11 cellular contexts compared by ENCODE assay signal in genomic region chr9:123174887-123175518, GRCh38.
A peak's percentile ranks its signal among the peaks of the same experiment; 100 is the strongest.
DNase-seq lines count a peak whose midpoint lies in the region; ATAC-seq, FAIRE-seq and TF ChIP-seq lines count a peak whose summit lies in the region.
"Had no signal": no experiment of that assay in that cellular context is flagged by ENCODE, and none has a peak within 500 bp of the region (broad histone marks: within the 10 kb centered on the region; RNA-seq: fewer than 3 reads in every experiment).

No MANE protein-coding gene starts in this region.

- TF ChIP-seq POLR2A in H1 (IDR thresholded peaks at IDR 0.05; ENCODE audit: control extremely low read depth in 1 of 2, low read depth in 2 of 2, low read length in 2 of 2), result no peak

- H3K36me3 ChIP-seq in GM23338 (ENCODE audit: insufficient read depth) (no peaks in the 10 kb centered on the region), H1 (ENCODE audit: control insufficient read depth in 2 of 4, insufficient read depth in 4 of 4, low read length in 3 of 4) (peaks cover 0 to 13% (median 0%) of the 10 kb centered on the region in 4 experiments; a peak in 1 of 8 replicates), osteoblast (ENCODE audit: insufficient read depth, low read length) (no peaks in the 10 kb centered on the region)

- TF ChIP-seq CTCF in GM23338 (conservative IDR thresholded peaks at IDR 0.05; ENCODE audit: low read depth in 2 of 2) (no peak), H1 (IDR thresholded peaks at IDR 0.05; ENCODE audit: control extremely low read depth in 1 of 3, insufficient read depth in 1 of 3, low read depth in 1 of 3, low read length in 3 of 3) (no peak), osteoblast (IDR thresholded peaks at IDR 0.05; ENCODE audit: extremely low read depth, low read depth, low read length) (no peak)

- peaks cover 75% of the 10 kb centered on the region for H3K4me1 Mint-ChIP-seq in GM23338
- peaks cover 8% of the 10 kb centered on the region for H3K4me1 Mint-ChIP-seq in activated naive CD8-positive, alpha-beta T cell treated with anti-CD3 and anti-CD28 coated beads for 36 hours

- H2BK15ac ChIP-seq in H1 (ENCODE audit: low read length), result no peak overlapping the region

- no peaks in the 10 kb centered on the region for H3K9me3 Mint-ChIP-seq in GM23338
- H3K9me3 Mint-ChIP-seq in activated naive CD8-positive, alpha-beta T cell treated with anti-CD3 and anti-CD28 coated beads for 36 hours, result no peaks in the 10 kb centered on the region
- H3K9me3 Mint-ChIP-seq: T-helper 1 cell treated with Interleukin-12 subunit alpha and Interleukin-12 subunit beta and Interleukin-4 antibody, amounts not matched to agents 30 μg/mL and 1 μg/mL, for 36 hours had no signal

- H2AFZ ChIP-seq in GM23338 (no peak overlapping the region), H1 (ENCODE audit: low read length) (no peak overlapping the region), osteoblast (ENCODE audit: low read length) (no peak overlapping the region)
- H2AFZ ChIP-seq: parathyroid adenoma had no signal

- no peak overlapping the region; the same call in 1 of the 2 replicates for H2BK12ac ChIP-seq in H1 (ENCODE audit: low read depth, low read length)

- no peak overlapping the region for H2AK5ac ChIP-seq in H1 (ENCODE audit: low read depth, low read length)

- H3K4me3 ChIP-seq in GM23338 (peak overlapping the region; percentile 3; the same call in 1 of the 2 replicates), H1 (ENCODE audit: extremely low read depth in 1 of 4, insufficient read depth in 2 of 4, low read depth in 3 of 4, low read length in 4 of 4) (peak overlapping the region in 1 of 4 experiments; percentile 45; a peak in 3 of 8 replicates), osteoblast (ENCODE audit: insufficient read depth, low read length) (no peak overlapping the region)

- H3K27ac ChIP-seq in GM23338 (ENCODE audit: low read depth), result peak overlapping the region; percentile 93
- H3K27ac ChIP-seq in H1 (ENCODE audit: low read depth, low read length), result peak overlapping the region; percentile 81
- H3K27ac ChIP-seq in osteoblast (ENCODE audit: low read depth, low read length), result no peak overlapping the region
- H3K27ac ChIP-seq: parathyroid adenoma had no signal

- peak; percentile 95 for FAIRE-seq in H1 (lab: Jason Lieb, UNC)

- H3K79me2 ChIP-seq in GM23338 (replicated peaks; ENCODE audit: insufficient read depth) (peaks cover 10% of the 10 kb centered on the region; the same call in 1 of the 2 replicates), H1 (ENCODE audit: control insufficient read depth in 1 of 2, insufficient read depth in 2 of 2, low read length in 2 of 2) (peaks cover 0 to 9% of the 10 kb centered on the region in 2 experiments; a peak in 1 of 4 replicates), osteoblast (ENCODE audit: insufficient read depth, low read length) (no peaks in the 10 kb centered on the region)

- peak overlapping the region; percentile 29 for H4K91ac ChIP-seq in H1 (replicated peaks; ENCODE audit: insufficient read length, low read length)

- H3K9ac ChIP-seq in H1 (replicated peaks in 1 of 4; ENCODE audit: extremely low read depth in 1 of 4, low read depth in 3 of 4, low read length in 3 of 4), result peak overlapping the region in 2 of 4 experiments; percentile 25 to 49; a peak in 3 of 7 replicates
- H3K9ac ChIP-seq: parathyroid adenoma had no signal

- peak overlapping the region; percentile 82 for H3K4ac ChIP-seq in H1 (replicated peaks; ENCODE audit: insufficient read length, low read depth, low read length)

- no peak for TF ChIP-seq RAD21 in H1 (IDR thresholded peaks at IDR 0.05 in 1 of 2, conservative IDR thresholded peaks at IDR 0.05 in 1 of 2; ENCODE audit: low read depth in 2 of 2, low read length in 2 of 2)

- H3K79me1 ChIP-seq in H1 (ENCODE audit: low read depth, low read length), result no peaks in the 10 kb centered on the region

- H3K27me3 Mint-ChIP-seq in GM23338 (ENCODE audit: insufficient read depth, low read depth, poor library complexity), result no peaks in the 10 kb centered on the region
- no peaks in the 10 kb centered on the region for H3K27me3 Mint-ChIP-seq in activated naive CD8-positive, alpha-beta T cell treated with anti-CD3 and anti-CD28 coated beads for 36 hours

- CTCF ChIA-PET in H1 (lab: Charles Lee; ENCODE audit: partially characterized antibody), result interaction anchor here (0.9 to 1.2 kb wide), 2 partner anchors 50 to 94 kb away, joined by 3 to 4 read pairs; partner anchors contain the start of gene STRBP

- peak overlapping the region; percentile 90 for H3K27ac Mint-ChIP-seq in GM23338
- no peak overlapping the region for H3K27ac Mint-ChIP-seq in activated naive CD8-positive, alpha-beta T cell treated with anti-CD3 and anti-CD28 coated beads for 36 hours
- H3K27ac Mint-ChIP-seq: T-helper 1 cell treated with Interleukin-12 subunit alpha and Interleukin-12 subunit beta and Interleukin-4 antibody, amounts not matched to agents 30 μg/mL and 1 μg/mL, for 36 hours had no signal

- POLR2A ChIA-PET in H1 (lab: Charles Lee; ENCODE audit: partially characterized antibody), result interaction anchor here (0.8 to 2.0 kb wide), 5 partner anchors 9 to 101 kb away, joined by 3 to 15 read pairs (median 4); no protein-coding TSS in a partner anchor

- H3K4me3 Mint-ChIP-seq in GM23338, result peak overlapping the region; percentile 25
- H3K4me3 Mint-ChIP-seq in activated naive CD8-positive, alpha-beta T cell treated with anti-CD3 and anti-CD28 coated beads for 36 hours, result no peak overlapping the region
- H3K4me3 Mint-ChIP-seq: T-helper 1 cell treated with Interleukin-12 subunit alpha and Interleukin-12 subunit beta and Interleukin-4 antibody, amounts not matched to agents 30 μg/mL and 1 μg/mL, for 36 hours had no signal

- no peak overlapping the region for H2BK120ac ChIP-seq in H1 (replicated peaks; ENCODE audit: low read depth, low read length)

- H4K5ac ChIP-seq in H1 (ENCODE audit: insufficient read length, low read depth, low read length), result peak overlapping the region; percentile 32

- no peaks in the 10 kb centered on the region for H3K23me2 ChIP-seq in H1 (ENCODE audit: low read depth, low read length)

- H3K4me2 ChIP-seq in GM23338 (peak overlapping the region; percentile 29), H1 (ENCODE audit: insufficient read depth in 1 of 2, low read depth in 2 of 2, low read length in 2 of 2) (peak overlapping the region; percentile 14 to 63; a peak in 3 of 4 replicates), osteoblast (ENCODE audit: insufficient read depth, low read length) (no peak overlapping the region)

- peaks cover 6% of the 10 kb centered on the region; the same call in 1 of the 2 replicates for H3F3A ChIP-seq in GM23338 (replicated peaks; ENCODE audit: low read depth)

- WGBS in H1 (ENCODE audit: extremely low coverage in 1 of 2, insufficient coverage in 1 of 2, insufficient read length in 1 of 2, insufficient replicate concordance in 2 of 2, low coverage in 1 of 2, low lambda C conversion rate in 2 of 2, missing lambda C conversion rate in 1 of 2), 2 experiments, result 4% methylated on average over 1 of the region's 1 CpG; no CpG with 5 or more reads in 1 of the 2 experiments

- ATAC-seq in GM18520 (IDR thresholded peaks at IDR 0.05; ENCODE audit: unreplicated experiment), result peak; percentile 90
- peak; percentile 94 for ATAC-seq in GM23338
- peak; percentile 68 for ATAC-seq in HG03469 (IDR thresholded peaks at IDR 0.05; ENCODE audit: unreplicated experiment)

- peaks cover 80% of the 10 kb centered on the region for H3K4me1 ChIP-seq in GM23338 (ENCODE audit: insufficient read depth)
- peaks cover 4 to 30% (median 16%) of the 10 kb centered on the region in 4 experiments; a peak in 6 of 7 replicates for H3K4me1 ChIP-seq in H1 (replicated peaks in 1 of 4; ENCODE audit: control insufficient read depth in 3 of 4, insufficient read depth in 4 of 4, low read length in 3 of 4)
- H3K4me1 ChIP-seq in osteoblast (ENCODE audit: insufficient read depth, low read length), result no peaks in the 10 kb centered on the region

- H3K56ac ChIP-seq in H1 (replicated peaks; ENCODE audit: insufficient read length, low read depth, low read length), result no peak overlapping the region

- peak in 1 of 2 experiments; percentile 92; a peak in 1 of 3 replicates for TF ChIP-seq EP300 in H1 (IDR thresholded peaks at IDR 0.05; ENCODE audit: borderline replicate concordance in 1 of 2, low read depth in 2 of 2, low read length in 2 of 2)

- no peak overlapping the region for H2BK20ac ChIP-seq in H1 (ENCODE audit: low read length)

- no peaks in the 10 kb centered on the region for H3K9me3 ChIP-seq in H1 (ENCODE audit: insufficient read depth in 2 of 2, low read depth in 1 of 2, low read length in 1 of 2)
- no peaks in the 10 kb centered on the region for H3K9me3 ChIP-seq in osteoblast (ENCODE audit: low read depth, low read length)

- peaks cover 24% of the 10 kb centered on the region; the same call in 2 of the 3 replicates for H3K36me3 Mint-ChIP-seq in GM23338 (ENCODE audit: low read depth)
- peaks cover 9% of the 10 kb centered on the region for H3K36me3 Mint-ChIP-seq in activated naive CD8-positive, alpha-beta T cell treated with anti-CD3 and anti-CD28 coated beads for 36 hours

- H2BK5ac ChIP-seq in H1 (ENCODE audit: low read depth, low read length), result peak overlapping the region; percentile 10; the same call in 1 of the 2 replicates

- H3K9me2 ChIP-seq in GM23338 (ENCODE audit: insufficient read depth), result no peaks in the 10 kb centered on the region

- no peak overlapping the region for H3K23ac ChIP-seq in H1 (ENCODE audit: insufficient read length)

- no peak overlapping the region for H4K8ac ChIP-seq in H1 (ENCODE audit: extremely low read depth, insufficient read depth, low read length)

- no peak overlapping the region for H3K18ac ChIP-seq in H1 (ENCODE audit: extremely low read depth, low read length)

- no peak overlapping the region for H3K14ac ChIP-seq in H1 (ENCODE audit: insufficient read length)

- no peaks in the 10 kb centered on the region for H4K20me1 ChIP-seq in GM23338 (replicated peaks; ENCODE audit: insufficient read depth)
- H4K20me1 ChIP-seq in H1 (replicated peaks in 1 of 2; ENCODE audit: control insufficient read depth in 1 of 2, insufficient read depth in 2 of 2, low read length in 2 of 2), result no peaks in the 10 kb centered on the region
- H4K20me1 ChIP-seq in osteoblast (ENCODE audit: insufficient read depth, low read length), result no peaks in the 10 kb centered on the region

- DNase-seq in GM23338 (ENCODE audit: low spot score) (peak; percentile 91), H1 (ENCODE audit: low read depth in 1 of 2, low spot score in 2 of 2) (peak in 1 of 2 experiments; percentile 17), DMS153 (lab: John Stamatoyannopoulos, UW) (no peak), osteoblast (ENCODE audit: insufficient read length, low spot score, missing footprints) (no peak), retina (no peak)
- DNase-seq in activated naive CD8-positive, alpha-beta T cell treated with anti-CD3 and anti-CD28 coated beads for 36 hours, result no peak
- DNase-seq: KG1 had no signal

- no peaks in the 10 kb centered on the region for H3K27me3 ChIP-seq in GM23338 (ENCODE audit: insufficient read depth)
- H3K27me3 ChIP-seq in H1 (replicated peaks in 1 of 4; ENCODE audit: control insufficient read depth in 3 of 4, extremely low read depth in 1 of 4, insufficient read depth in 3 of 4, low read length in 3 of 4), result no peaks in the 10 kb centered on the region
- no peaks in the 10 kb centered on the region for H3K27me3 ChIP-seq in osteoblast (ENCODE audit: insufficient read depth, low read length)

TF ChIP-seq in GM23338, 12 proteins besides CTCF, POLR2A, EP300 and RAD21 (continues in another document):
- no peak for TF ChIP-seq JUNB (IDR thresholded peaks at IDR 0.05; ENCODE audit: unreplicated experiment)
